ENCODE assay signal across 9 cellular contexts in genomic region chr12:102062419-102062806, GRCh38. TPM values are rescaled to one million over a fixed set of nuclear protein-coding genes. Genes with fewer than 3 reads are reported as not detected.
DNase-seq lines count a peak whose midpoint lies in the region; ATAC-seq and TF ChIP-seq lines count a peak whose summit lies in the region.
"Had no signal": no experiment of that assay in that cellular context is flagged by ENCODE, and none has a peak within 500 bp of the region (broad histone marks: within the 10 kb centered on the region; RNA-seq: fewer than 3 reads in every experiment).

No MANE protein-coding gene starts in this region.

- no peaks in the 10 kb centered on the region for H3K9me3 ChIP-seq in HAP-1
- no peaks in the 10 kb centered on the region for H3K9me3 ChIP-seq in skeletal muscle tissue (ENCODE audit: control insufficient read depth in 3 of 3, low read length in 3 of 3)
- H3K9me3 ChIP-seq: pancreas had no signal

- H3K4me3 ChIP-seq in HAP-1: peak overlapping the region; percentile 70
- peak overlapping the region; percentile 88 for H3K4me3 ChIP-seq in fibroblast of villous mesenchyme (ENCODE audit: low read depth, low read length)
- peak overlapping the region; percentile 93 to 97 (median 97) for H3K4me3 ChIP-seq in skeletal muscle tissue (ENCODE audit: low read length in 3 of 3)

- H3K36me3 ChIP-seq in HAP-1 (replicated peaks) (no peaks in the 10 kb centered on the region), skeletal muscle tissue (ENCODE audit: control insufficient read depth in 3 of 3, insufficient read depth in 3 of 3, low read length in 3 of 3) (peaks cover 0 to 11% (median 0%) of the 10 kb centered on the region in 3 donors)
- H3K36me3 ChIP-seq: pancreas had no signal

- peaks cover 18% of the 10 kb centered on the region for H3K36me3 Mint-ChIP-seq in T-cell

- peaks cover 25 to 43% (median 42%) of the 10 kb centered on the region in 3 donors for H3K4me1 Mint-ChIP-seq in T-cell

- DNase-seq in HAP-1 (ENCODE audit: low spot score in 2 of 2) (no peak), T-cell (no peak), fibroblast of villous mesenchyme (ENCODE audit: low read depth) (no peak), NCI-H2081 treated with DMSO at 0.1 percent for 48 hours (lab: John Stamatoyannopoulos, UW) (no peak), NCI-H2171 (lab: John Stamatoyannopoulos, UW) (no peak), H4 (ENCODE audit: low spot score) (no peak)
- DNase-seq in stimulated activated CD4-positive, alpha-beta T cell treated with anti-CD3 and anti-CD28 coated beads, Interleukin-4, amount 100 ng/mL, for 4 hours: no peak

- H3K9ac ChIP-seq in skeletal muscle tissue (ENCODE audit: low read depth in 1 of 3, low read length in 3 of 3): no peak overlapping the region

- no peaks in the 10 kb centered on the region for H3K9me3 Mint-ChIP-seq in T-cell

- no peak overlapping the region for H3K27ac ChIP-seq in skeletal muscle tissue (ENCODE audit: low read depth, low read length)

- in situ Hi-C loops in HAP-1 (cut with MboI; ENCODE audit: low sequenced_read_pairs): no loop called here

- H3K27me3 ChIP-seq in HAP-1 (ENCODE audit: low read depth): no peaks in the 10 kb centered on the region
- no peaks in the 10 kb centered on the region for H3K27me3 ChIP-seq in skeletal muscle tissue (ENCODE audit: control insufficient read depth in 3 of 3, insufficient read depth in 3 of 3, low read length in 3 of 3)
- H3K27me3 ChIP-seq: pancreas had no signal

- ATAC-seq in T-cell (replicated peaks in 1 of 4): no peak

- peak overlapping the region; percentile 97 to 99 for H3K27ac Mint-ChIP-seq in T-cell

- CTCF ChIA-PET in T-cell (lab: Charles Lee): interaction anchor here in 1 of 2 donors (1.2 to 1.3 kb wide), 2 partner anchors 33 to 224 kb away, joined by 3 to 5 read pairs; no protein-coding TSS in a partner anchor

- no peak for TF ChIP-seq CTCF in fibroblast of villous mesenchyme (IDR thresholded peaks at IDR 0.05; ENCODE audit: insufficient read depth, low read depth, low read length)

- H3K4me1 ChIP-seq in HAP-1 (no peaks in the 10 kb centered on the region), skeletal muscle tissue (ENCODE audit: control insufficient read depth in 3 of 3, insufficient read depth in 3 of 3, low read length in 3 of 3) (peaks cover 6 to 9% (median 6%) of the 10 kb centered on the region in 3 donors)
- H3K4me1 ChIP-seq: pancreas had no signal

- POLR2A ChIA-PET in T-cell (lab: Charles Lee): interaction anchor here in 1 of 2 donors (1.8 kb wide), 1 partner anchor 60 kb away, joined by 6 read pairs; no protein-coding TSS in a partner anchor

- peak overlapping the region; percentile 90 to 96 (median 92) for H3K4me3 Mint-ChIP-seq in T-cell

- H3K27me3 Mint-ChIP-seq in T-cell: peaks cover 1 to 6% of the 10 kb centered on the region in 2 donors

RNA-seq across cellular contexts. Expression of gene WASHC3, which starts 0.6 kb away (rescaled TPM):
- total RNA-seq in T-cell (10 to 100 TPM; 37.5 to 46.7 (median 42.1) TPM), fibroblast of villous mesenchyme (75.1 and 90.8 TPM in 2 replicates), skeletal muscle tissue (40.7 TPM)
- total RNA-seq in H4 (2014; rRNA removed; shearing (Covaris generic)): 72.6 and 79.8 TPM in 2 replicates

RNA-seq across cellular contexts. Expression of gene NUP37, which starts 57.5 kb away (rescaled TPM):
- total RNA-seq in T-cell: 10 to 100 TPM; 11.1 to 21.1 (median 18.6) TPM
- total RNA-seq in fibroblast of villous mesenchyme: 28.3 and 39.3 TPM in 2 replicates
- total RNA-seq in skeletal muscle tissue: 16.2 TPM
- 126 and 139 TPM in 2 replicates for total RNA-seq in H4 (2014; rRNA removed; shearing (Covaris generic))

RNA-seq across cellular contexts. Expression of gene PARPBP, which starts 57.6 kb away (rescaled TPM):
- total RNA-seq in T-cell: 1 to 10 TPM; 1.7 to 3.8 (median 1.8) TPM
- total RNA-seq in fibroblast of villous mesenchyme: 8.7 and 13.0 TPM in 2 replicates
- 4.7 TPM for total RNA-seq in skeletal muscle tissue
- total RNA-seq in H4 (2014; rRNA removed; shearing (Covaris generic)): 29.8 and 30.0 TPM in 2 replicates
